ENCODE assay signal across 22 cellular contexts in the genomic region with DNA sequence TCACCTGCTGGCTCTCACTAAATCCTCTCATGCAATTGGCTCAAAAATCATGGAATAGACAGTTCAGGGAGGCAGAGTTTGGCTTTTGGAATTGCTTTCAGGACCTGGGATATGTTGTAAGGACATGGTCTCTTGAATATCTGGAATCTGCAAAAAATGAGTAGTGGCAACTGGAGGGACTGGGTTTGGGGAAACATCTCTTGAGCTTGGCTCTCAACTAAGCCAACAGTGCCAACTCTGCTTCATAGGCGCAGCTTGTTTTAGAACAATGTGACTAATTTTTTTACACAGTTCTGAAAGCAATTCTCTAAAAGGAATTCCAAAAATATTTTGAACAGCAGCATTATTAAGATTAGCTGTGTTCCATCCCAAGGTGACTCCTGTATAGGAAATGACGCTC.
"Had no signal": no experiment of that assay in that cellular context is flagged by ENCODE, and none has a peak within 500 bp of the region (broad histone marks: within the 10 kb centered on the region; RNA-seq: fewer than 3 reads in every experiment).

No MANE protein-coding gene starts in this region.

- H3K27me3 ChIP-seq: colonic mucosa, esophagus squamous epithelium, gastrocnemius medialis, left lung had no signal

- H3K27ac ChIP-seq: colonic mucosa, epithelial cell of prostate, esophagus squamous epithelium, gastrocnemius medialis, heart right ventricle, left lung, lower lobe of right lung had no signal

- DNase-seq: colonic mucosa; cortex of kidney; effector CD8-positive, alpha-beta T cell; effector memory CD8-positive, alpha-beta T cell; endodermal cell; erythroblast; esophagus squamous epithelium; foreskin fibroblast; foreskin melanocyte; gastrocnemius medialis; glutamatergic neuron; head of caudate nucleus; heart right ventricle; hippocampal formation; left cardiac atrium; left lung; left ventricle myocardium superior; lower lobe of right lung; mesenchymal stem cell; mucosa of descending colon; naive B cell had no signal

- H3K36me3 ChIP-seq: colonic mucosa, esophagus squamous epithelium, gastrocnemius medialis, heart right ventricle, left lung, lower lobe of right lung had no signal

- H3K9me3 ChIP-seq: colonic mucosa, esophagus squamous epithelium, gastrocnemius medialis, heart right ventricle, left lung, lower lobe of right lung, mucosa of descending colon had no signal

- H3K4me3 ChIP-seq: colonic mucosa, esophagus squamous epithelium, gastrocnemius medialis, heart right ventricle, left lung, lower lobe of right lung, mucosa of descending colon had no signal

- H3K4me1 ChIP-seq: colonic mucosa, esophagus squamous epithelium, gastrocnemius medialis, heart right ventricle, left lung, lower lobe of right lung had no signal
